In genomic region chr1:234666761-234667160, GRCh38 we compare ENCODE assay signal across 1 cellular context.
TF ChIP-seq lines count a peak whose summit lies in the region.

No MANE protein-coding gene starts in this region.

TF ChIP-seq in HepG2, 621 proteins besides CTCF, POLR2A, EP300 and RAD21 (continued from another document):
- TF ChIP-seq ZNF776 (CRISPR knock-in tag; IDR thresholded peaks at IDR 0.05) (no peak), RXRA (CRISPR knock-in tag; IDR thresholded peaks at IDR 0.05) (no peak), ZBTB4 (CRISPR knock-in tag; IDR thresholded peaks at IDR 0.05; ENCODE audit: borderline replicate concordance) (no peak), MEIS2 (CRISPR knock-in tag; IDR thresholded peaks at IDR 0.05) (no peak), ZFAT (CRISPR knock-in tag; conservative IDR thresholded peaks at IDR 0.05) (no peak), MTA3 (CRISPR knock-in tag; IDR thresholded peaks at IDR 0.05) (no peak), ZBTB38 (CRISPR knock-in tag; IDR thresholded peaks at IDR 0.05) (no peak), MATR3 (CRISPR knock-in tag; IDR thresholded peaks at IDR 0.05) (no peak), MXD3 (CRISPR knock-in tag; IDR thresholded peaks at IDR 0.05) (no peak), SMARCC2 (IDR thresholded peaks at IDR 0.05) (no peak), FLYWCH1 (CRISPR knock-in tag; IDR thresholded peaks at IDR 0.05) (no peak), ZSCAN29 (CRISPR knock-in tag; conservative IDR thresholded peaks at IDR 0.05) (no peak), ZFP91 (CRISPR knock-in tag; IDR thresholded peaks at IDR 0.05; ENCODE audit: borderline replicate concordance) (no peak)
- TF ChIP-seq, protein P1, sequence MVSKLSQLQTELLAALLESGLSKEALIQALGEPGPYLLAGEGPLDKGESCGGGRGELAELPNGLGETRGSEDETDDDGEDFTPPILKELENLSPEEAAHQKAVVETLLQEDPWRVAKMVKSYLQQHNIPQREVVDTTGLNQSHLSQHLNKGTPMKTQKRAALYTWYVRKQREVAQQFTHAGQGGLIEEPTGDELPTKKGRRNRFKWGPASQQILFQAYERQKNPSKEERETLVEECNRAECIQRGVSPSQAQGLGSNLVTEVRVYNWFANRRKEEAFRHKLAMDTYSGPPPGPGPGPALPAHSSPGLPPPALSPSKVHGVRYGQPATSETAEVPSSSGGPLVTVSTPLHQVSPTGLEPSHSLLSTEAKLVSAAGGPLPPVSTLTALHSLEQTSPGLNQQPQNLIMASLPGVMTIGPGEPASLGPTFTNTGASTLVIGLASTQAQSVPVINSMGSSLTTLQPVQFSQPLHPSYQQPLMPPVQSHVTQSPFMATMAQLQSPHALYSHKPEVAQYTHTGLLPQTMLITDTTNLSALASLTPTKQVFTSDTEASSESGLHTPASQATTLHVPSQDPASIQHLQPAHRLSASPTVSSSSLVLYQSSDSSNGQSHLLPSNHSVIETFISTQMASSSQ (IDR thresholded peaks at IDR 0.05; ENCODE audit: low read depth): no peak
- TF ChIP-seq, protein P1 (CRISPR knock-in tag; IDR thresholded peaks at IDR 0.05; ENCODE audit: borderline replicate concordance): no peak
- TF ChIP-seq, protein P2, sequence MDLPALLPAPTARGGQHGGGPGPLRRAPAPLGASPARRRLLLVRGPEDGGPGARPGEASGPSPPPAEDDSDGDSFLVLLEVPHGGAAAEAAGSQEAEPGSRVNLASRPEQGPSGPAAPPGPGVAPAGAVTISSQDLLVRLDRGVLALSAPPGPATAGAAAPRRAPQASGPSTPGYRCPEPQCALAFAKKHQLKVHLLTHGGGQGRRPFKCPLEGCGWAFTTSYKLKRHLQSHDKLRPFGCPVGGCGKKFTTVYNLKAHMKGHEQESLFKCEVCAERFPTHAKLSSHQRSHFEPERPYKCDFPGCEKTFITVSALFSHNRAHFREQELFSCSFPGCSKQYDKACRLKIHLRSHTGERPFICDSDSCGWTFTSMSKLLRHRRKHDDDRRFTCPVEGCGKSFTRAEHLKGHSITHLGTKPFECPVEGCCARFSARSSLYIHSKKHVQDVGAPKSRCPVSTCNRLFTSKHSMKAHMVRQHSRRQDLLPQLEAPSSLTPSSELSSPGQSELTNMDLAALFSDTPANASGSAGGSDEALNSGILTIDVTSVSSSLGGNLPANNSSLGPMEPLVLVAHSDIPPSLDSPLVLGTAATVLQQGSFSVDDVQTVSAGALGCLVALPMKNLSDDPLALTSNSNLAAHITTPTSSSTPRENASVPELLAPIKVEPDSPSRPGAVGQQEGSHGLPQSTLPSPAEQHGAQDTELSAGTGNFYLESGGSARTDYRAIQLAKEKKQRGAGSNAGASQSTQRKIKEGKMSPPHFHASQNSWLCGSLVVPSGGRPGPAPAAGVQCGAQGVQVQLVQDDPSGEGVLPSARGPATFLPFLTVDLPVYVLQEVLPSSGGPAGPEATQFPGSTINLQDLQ (CRISPR knock-in tag; IDR thresholded peaks at IDR 0.05): no peak
- TF ChIP-seq, protein P3, sequence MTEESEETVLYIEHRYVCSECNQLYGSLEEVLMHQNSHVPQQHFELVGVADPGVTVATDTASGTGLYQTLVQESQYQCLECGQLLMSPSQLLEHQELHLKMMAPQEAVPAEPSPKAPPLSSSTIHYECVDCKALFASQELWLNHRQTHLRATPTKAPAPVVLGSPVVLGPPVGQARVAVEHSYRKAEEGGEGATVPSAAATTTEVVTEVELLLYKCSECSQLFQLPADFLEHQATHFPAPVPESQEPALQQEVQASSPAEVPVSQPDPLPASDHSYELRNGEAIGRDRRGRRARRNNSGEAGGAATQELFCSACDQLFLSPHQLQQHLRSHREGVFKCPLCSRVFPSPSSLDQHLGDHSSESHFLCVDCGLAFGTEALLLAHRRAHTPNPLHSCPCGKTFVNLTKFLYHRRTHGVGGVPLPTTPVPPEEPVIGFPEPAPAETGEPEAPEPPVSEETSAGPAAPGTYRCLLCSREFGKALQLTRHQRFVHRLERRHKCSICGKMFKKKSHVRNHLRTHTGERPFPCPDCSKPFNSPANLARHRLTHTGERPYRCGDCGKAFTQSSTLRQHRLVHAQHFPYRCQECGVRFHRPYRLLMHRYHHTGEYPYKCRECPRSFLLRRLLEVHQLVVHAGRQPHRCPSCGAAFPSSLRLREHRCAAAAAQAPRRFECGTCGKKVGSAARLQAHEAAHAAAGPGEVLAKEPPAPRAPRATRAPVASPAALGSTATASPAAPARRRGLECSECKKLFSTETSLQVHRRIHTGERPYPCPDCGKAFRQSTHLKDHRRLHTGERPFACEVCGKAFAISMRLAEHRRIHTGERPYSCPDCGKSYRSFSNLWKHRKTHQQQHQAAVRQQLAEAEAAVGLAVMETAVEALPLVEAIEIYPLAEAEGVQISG (CRISPR knock-in tag; IDR thresholded peaks at IDR 0.05): no peak
